9 cellular contexts compared by ENCODE assay signal in genomic region chr2:45439788-45440773, GRCh38.
DNase-seq lines count a peak whose midpoint lies in the region; ATAC-seq and TF ChIP-seq lines count a peak whose summit lies in the region.
"Had no signal": no experiment of that assay in that cellular context is flagged by ENCODE, and none has a peak within 500 bp of the region (broad histone marks: within the 10 kb centered on the region; RNA-seq: fewer than 3 reads in every experiment).

No MANE protein-coding gene starts in this region.

- no peaks in the 10 kb centered on the region for H3K79me2 ChIP-seq in parathyroid adenoma

- no peak overlapping the region for H3K9ac ChIP-seq in parathyroid adenoma
- no peak overlapping the region for H3K9ac ChIP-seq in colonic mucosa (ENCODE audit: low read depth in 2 of 2, low read length in 2 of 2)

- H3K4me3 ChIP-seq in parathyroid adenoma (ENCODE audit: low read depth, low read length) (no peak overlapping the region), colonic mucosa (no peak overlapping the region)

- H3K36me3 ChIP-seq in parathyroid adenoma (ENCODE audit: control insufficient read depth, insufficient read depth, low read length), result no peaks in the 10 kb centered on the region
- H3K36me3 ChIP-seq in colonic mucosa, result no peaks in the 10 kb centered on the region

- H3K27me3 ChIP-seq in parathyroid adenoma (ENCODE audit: control insufficient read depth, insufficient read depth, low read length) (no peaks in the 10 kb centered on the region), colonic mucosa (no peaks in the 10 kb centered on the region)

- no peak overlapping the region for H3K4me2 ChIP-seq in parathyroid adenoma (ENCODE audit: low read length)

- ATAC-seq in HG02759 (IDR thresholded peaks at IDR 0.05; ENCODE audit: unreplicated experiment), result peak; percentile 75

- H2AFZ ChIP-seq in parathyroid adenoma, result no peak overlapping the region

- intact Hi-C loops in colonic mucosa (cut with DNase I), result no loop called here

- peaks cover 3% of the 10 kb centered on the region for H3K4me1 ChIP-seq in parathyroid adenoma
- no peaks in the 10 kb centered on the region for H3K4me1 ChIP-seq in colonic mucosa

- TF ChIP-seq CTCF in RWPE1 (conservative IDR thresholded peaks at IDR 0.05; ENCODE audit: low read depth), result 0 out of 2 replicates have a peak, but pooled peaks have one; percentile 12
- peak; percentile 22 for TF ChIP-seq CTCF in parathyroid adenoma (IDR thresholded peaks at IDR 0.05)
- no peak for TF ChIP-seq CTCF in colonic mucosa (IDR thresholded peaks at IDR 0.05)

- DNase-seq in SIG-M5 treated with dmso at 0.1 percent for 504 hours (lab: John Stamatoyannopoulos, UW; ENCODE audit: unreplicated experiment), result peak; percentile 20
- DNase-seq in SIG-M5 (lab: John Stamatoyannopoulos, UW), result no peak
- DNase-seq in RWPE1 (ENCODE audit: low spot score), result no peak
- DNase-seq in activated CD4-positive, CD25-positive, alpha-beta regulatory T cell (lab: John Stamatoyannopoulos, UW), result no peak
- DNase-seq in activated CD4-positive, alpha-beta T cell treated with anti-CD3 and anti-CD28 coated beads for 4 hours, result no peak
- DNase-seq in colonic mucosa, result no peak
- DNase-seq: activated T-cell treated with anti-CD3 and anti-CD28 coated beads, Interleukin-2, amount 50 U/mL, for 24 hours had no signal

- POLR2A ChIA-PET in RWPE1 (lab: Yijun Ruan, JAX; ENCODE audit: low non-redundant PET), result no interaction called here

- H3K9me3 ChIP-seq in parathyroid adenoma (ENCODE audit: control insufficient read depth, low read length) (no peaks in the 10 kb centered on the region), colonic mucosa (no peaks in the 10 kb centered on the region)

- H3K27ac ChIP-seq in RWPE1 (no peak overlapping the region), parathyroid adenoma (no peak overlapping the region), colonic mucosa (no peak overlapping the region)

- CTCF ChIA-PET in RWPE1 (lab: Yijun Ruan, JAX), result interaction anchor here (1.2 kb wide), 1 partner anchor 43 kb away, joined by 3 read pairs; no protein-coding TSS in a partner anchor
